8 cellular contexts compared by ENCODE assay signal in genomic region chr7:123532343-123532742, GRCh38. TPM values are rescaled to one million over a fixed set of nuclear protein-coding genes. Genes with fewer than 3 reads are reported as not detected.
A peak's percentile ranks its signal among the peaks of the same experiment; 100 is the strongest.
DNase-seq lines count a peak whose midpoint lies in the region; ATAC-seq and TF ChIP-seq lines count a peak whose summit lies in the region.
"Not testable (repeated sequence)": the region's sequence is repeated elsewhere in the genome, so short reads cannot be mapped to it uniquely, and the experiment has no call there.

No MANE protein-coding gene starts in this region.

- H3K9me3 Mint-ChIP-seq in CD4-positive, alpha-beta T cell; activated T-helper 17 cell treated with anti-CD3 and anti-CD28 coated beads, Interleukin-2, amount 50 U/mL, for 72 hours; naive thymus-derived CD8-positive, alpha-beta T cell; stimulated activated effector memory CD8-positive, alpha-beta T cell treated with anti-CD3 and anti-CD28 coated beads, Interleukin-12 subunit alpha, Interleukin-12 subunit beta, amount 100 ng/mL, for 72 hours: not testable (repeated sequence)

- H3K4me1 ChIP-seq in HUES48 (ENCODE audit: control insufficient read depth, insufficient read depth, low read length) (peaks cover 13% of the 10 kb centered on the region), right atrium auricular region (peaks cover 0 to 15% of the 10 kb centered on the region in 2 donors)

- H3K27ac Mint-ChIP-seq in CD4-positive, alpha-beta T cell; activated T-helper 17 cell treated with anti-CD3 and anti-CD28 coated beads, Interleukin-2, amount 50 U/mL, for 72 hours; naive thymus-derived CD8-positive, alpha-beta T cell; stimulated activated effector memory CD8-positive, alpha-beta T cell treated with anti-CD3 and anti-CD28 coated beads, Interleukin-12 subunit alpha, Interleukin-12 subunit beta, amount 100 ng/mL, for 72 hours: not testable (repeated sequence)

- not testable (repeated sequence) for H3K9me3 ChIP-seq in CD4-positive, alpha-beta T cell (ENCODE audit: control insufficient read depth, low read length); HUES48 (ENCODE audit: control insufficient read depth, insufficient read depth, low read length); right atrium auricular region

- H3K36me3 ChIP-seq in HUES48 (ENCODE audit: control insufficient read depth, insufficient read depth, low read length); right atrium auricular region: not testable (repeated sequence)

- POLR2A ChIA-PET in CD4-positive, alpha-beta T cell (lab: Charles Lee); naive thymus-derived CD8-positive, alpha-beta T cell (lab: Charles Lee): not testable (repeated sequence)

- CTCF ChIA-PET in CD4-positive, alpha-beta T cell (lab: Charles Lee): not testable (repeated sequence)

- H3K36me3 Mint-ChIP-seq in CD4-positive, alpha-beta T cell (ENCODE audit: low read depth); activated T-helper 17 cell treated with anti-CD3 and anti-CD28 coated beads, Interleukin-2, amount 50 U/mL, for 72 hours (ENCODE audit: low read depth); naive thymus-derived CD8-positive, alpha-beta T cell: not testable (repeated sequence)
- peaks cover 10% of the 10 kb centered on the region for H3K36me3 Mint-ChIP-seq in stimulated activated effector memory CD8-positive, alpha-beta T cell treated with anti-CD3 and anti-CD28 coated beads, Interleukin-12 subunit alpha, Interleukin-12 subunit beta, amount 100 ng/mL, for 72 hours

- TF ChIP-seq CTCF in CD4-positive, alpha-beta T cell (IDR thresholded peaks at IDR 0.05); coronary artery (IDR thresholded peaks at IDR 0.05); right atrium auricular region (IDR thresholded peaks at IDR 0.05): not testable (repeated sequence)

- ATAC-seq in CD4-positive, alpha-beta T cell (ENCODE audit: poor library complexity); activated T-helper 17 cell treated with anti-CD3 and anti-CD28 coated beads, Interleukin-2, amount 50 U/mL, for 72 hours (replicated peaks); naive thymus-derived CD8-positive, alpha-beta T cell; stimulated activated effector memory CD8-positive, alpha-beta T cell treated with anti-CD3 and anti-CD28 coated beads, Interleukin-12 subunit alpha, Interleukin-12 subunit beta, amount 100 ng/mL, for 72 hours: not testable (repeated sequence)
- ATAC-seq in GM21786 (IDR thresholded peaks at IDR 0.05; ENCODE audit: unreplicated experiment): peak; percentile 1

- peaks cover 29% of the 10 kb centered on the region for H3K27me3 Mint-ChIP-seq in CD4-positive, alpha-beta T cell
- peaks cover 22% of the 10 kb centered on the region for H3K27me3 Mint-ChIP-seq in activated T-helper 17 cell treated with anti-CD3 and anti-CD28 coated beads, Interleukin-2, amount 50 U/mL, for 72 hours
- peaks cover 7 to 21% (median 9%) of the 10 kb centered on the region in 5 donors for H3K27me3 Mint-ChIP-seq in naive thymus-derived CD8-positive, alpha-beta T cell

- H3K27me3 ChIP-seq in CD4-positive, alpha-beta T cell (ENCODE audit: control insufficient read depth, insufficient read depth, low read length): peaks cover 12% of the 10 kb centered on the region
- peaks cover 11% of the 10 kb centered on the region for H3K27me3 ChIP-seq in HUES48 (ENCODE audit: control insufficient read depth, insufficient read depth, low read length)
- H3K27me3 ChIP-seq in right atrium auricular region: not testable (repeated sequence)

- H3K9ac ChIP-seq in HUES48 (ENCODE audit: low read depth, low read length): not testable (repeated sequence)

- intact Hi-C loops in CD4-positive, alpha-beta T cell (cut with DNase I, micrococcal nuclease): not testable (repeated sequence)

- not testable (repeated sequence) for DNase-seq in CD4-positive, alpha-beta T cell; coronary artery (ENCODE audit: low spot score); right atrium auricular region (ENCODE audit: low spot score); naive thymus-derived CD8-positive, alpha-beta T cell; stimulated activated effector memory CD8-positive, alpha-beta T cell treated with anti-CD3 and anti-CD28 coated beads, Interleukin-12 subunit alpha, Interleukin-12 subunit beta, amount 100 ng/mL, for 72 hours (ENCODE audit: low spot score in 2 of 2)

- not testable (repeated sequence) for H3K27ac ChIP-seq in CD4-positive, alpha-beta T cell (ENCODE audit: low read depth, low read length); HUES48 (ENCODE audit: low read depth, low read length); coronary artery; right atrium auricular region

- peak overlapping the region; percentile 53 for H3K4me3 ChIP-seq in HUES48 (ENCODE audit: low read depth, low read length)
- H3K4me3 ChIP-seq in coronary artery: peak overlapping the region; percentile 65
- H3K4me3 ChIP-seq in right atrium auricular region: peak overlapping the region; percentile 37 to 52

- peak overlapping the region; percentile 6 for H3K4me3 Mint-ChIP-seq in CD4-positive, alpha-beta T cell
- H3K4me3 Mint-ChIP-seq in activated T-helper 17 cell treated with anti-CD3 and anti-CD28 coated beads, Interleukin-2, amount 50 U/mL, for 72 hours: peak overlapping the region; percentile 38
- peak overlapping the region in 9 of 10 donors; percentile 26 to 72 (median 56) for H3K4me3 Mint-ChIP-seq in naive thymus-derived CD8-positive, alpha-beta T cell
- peak overlapping the region; percentile 86 for H3K4me3 Mint-ChIP-seq in stimulated activated effector memory CD8-positive, alpha-beta T cell treated with anti-CD3 and anti-CD28 coated beads, Interleukin-12 subunit alpha, Interleukin-12 subunit beta, amount 100 ng/mL, for 72 hours

- H3K4me1 Mint-ChIP-seq in CD4-positive, alpha-beta T cell (ENCODE audit: low read depth): peaks cover 38% of the 10 kb centered on the region
- peaks cover 16% of the 10 kb centered on the region for H3K4me1 Mint-ChIP-seq in activated T-helper 17 cell treated with anti-CD3 and anti-CD28 coated beads, Interleukin-2, amount 50 U/mL, for 72 hours
- H3K4me1 Mint-ChIP-seq in naive thymus-derived CD8-positive, alpha-beta T cell: peaks cover 10 to 34% (median 24%) of the 10 kb centered on the region in 4 donors
- peaks cover 12% of the 10 kb centered on the region for H3K4me1 Mint-ChIP-seq in stimulated activated effector memory CD8-positive, alpha-beta T cell treated with anti-CD3 and anti-CD28 coated beads, Interleukin-12 subunit alpha, Interleukin-12 subunit beta, amount 100 ng/mL, for 72 hours

RNA-seq across cellular contexts. Expression of gene IQUB, which starts 2.1 kb away (rescaled TPM):
- not detected for total RNA-seq in CD4-positive, alpha-beta T cell
- total RNA-seq in activated T-helper 17 cell treated with anti-CD3 and anti-CD28 coated beads, Interleukin-2, amount 50 U/mL, for 72 hours: under 1 TPM in 1 of 2 donors, not detected in 1; 0.16 TPM
- total RNA-seq in right atrium auricular region: under 1 TPM; 0.51 to 0.85 TPM
- total RNA-seq in naive thymus-derived CD8-positive, alpha-beta T cell: under 1 TPM in 1 of 2 experiments, not detected in 1; 0.16 TPM
- under 1 TPM in 1 of 3 donors, not detected in 2; 0.08 TPM for polyA plus RNA-seq in naive thymus-derived CD8-positive, alpha-beta T cell

RNA-seq across cellular contexts. Expression of gene NDUFA5, which starts 25.3 kb away (rescaled TPM):
- 10 to 100 TPM; 67.9 to 68.6 TPM for total RNA-seq in CD4-positive, alpha-beta T cell
- total RNA-seq in activated T-helper 17 cell treated with anti-CD3 and anti-CD28 coated beads, Interleukin-2, amount 50 U/mL, for 72 hours: 10 to 100 TPM; 50.5 to 54.0 TPM
- total RNA-seq in right atrium auricular region: 100 to 1,000 TPM; 110 to 227 TPM
- total RNA-seq in naive thymus-derived CD8-positive, alpha-beta T cell: 10 to 100 TPM; 65.3 to 72.6 TPM
- polyA plus RNA-seq in naive thymus-derived CD8-positive, alpha-beta T cell: 10 to 100 TPM; 65.0 to 92.8 (median 87.5) TPM

Comparison
In these comparisons a context has a peak if more than half of its experiments do, and no peak if none do; other contexts are left out.
1. H3K4me3 Mint-ChIP-seq: peak in every context shown above with its lines; median percentile 86 in stimulated activated effector memory CD8-positive, alpha-beta T cell treated with anti-CD3 and anti-CD28 coated beads, Interleukin-12 subunit alpha, Interleukin-12 subunit beta, amount 100 ng/mL, for 72 hours; 56 in naive thymus-derived CD8-positive, alpha-beta T cell; 38 in activated T-helper 17 cell treated with anti-CD3 and anti-CD28 coated beads, Interleukin-2, amount 50 U/mL, for 72 hours; 6 in CD4-positive, alpha-beta T cell.